ENCODE assay signal across 20 cellular contexts in the genomic region with DNA sequence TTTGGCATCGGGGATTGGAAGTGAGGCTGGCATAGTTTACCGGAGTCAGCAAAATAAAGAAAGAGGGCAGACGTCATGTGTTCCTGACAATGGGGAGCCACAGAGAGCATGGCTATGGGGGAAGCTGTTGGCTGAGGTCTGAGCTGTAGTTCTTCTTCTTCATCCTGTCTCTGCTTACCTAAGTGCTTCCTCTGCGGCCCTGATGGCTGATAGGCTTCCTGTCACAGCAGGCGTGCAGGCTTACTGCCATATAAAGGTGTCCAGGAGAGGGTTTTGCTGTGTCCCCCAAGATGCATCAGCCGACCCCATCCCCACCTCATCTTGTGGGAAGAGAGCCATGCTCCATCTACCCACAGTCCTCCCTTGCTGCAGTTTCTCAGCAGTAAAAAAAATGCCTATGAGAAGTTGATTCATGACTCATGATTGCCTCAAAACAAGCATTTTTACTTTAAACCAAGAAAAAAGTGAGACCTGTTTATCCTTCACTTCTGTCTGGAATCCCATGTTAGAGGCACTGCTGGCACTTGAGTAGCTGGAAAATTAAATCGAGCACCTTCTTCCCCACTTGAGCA.
"Had no signal": no experiment of that assay in that cellular context is flagged by ENCODE, and none has a peak within 500 bp of the region (broad histone marks: within the 10 kb centered on the region; RNA-seq: fewer than 3 reads in every experiment).

No MANE protein-coding gene starts in this region.

- H3K27ac ChIP-seq: adrenal gland, epithelial cell of prostate, gastrocnemius medialis, heart left ventricle, SK-N-MC, upper lobe of left lung had no signal

- H3K27ac Mint-ChIP-seq: activated CD8-positive, alpha-beta memory T cell treated with anti-CD3 and anti-CD28 coated beads, Interleukin-2, amount 10 ng/mL, durations not matched to agents 7 days and 5 days; memory B cell; naive thymus-derived CD8-positive, alpha-beta T cell had no signal

- H3K4me1 ChIP-seq: adrenal gland, gastrocnemius medialis, heart left ventricle, upper lobe of left lung had no signal

- H3K36me3 Mint-ChIP-seq: activated CD8-positive, alpha-beta memory T cell treated with anti-CD3 and anti-CD28 coated beads, Interleukin-2, amount 10 ng/mL, durations not matched to agents 7 days and 5 days; memory B cell; naive thymus-derived CD8-positive, alpha-beta T cell had no signal

- H3K27me3 ChIP-seq: adrenal gland, gastrocnemius medialis, heart left ventricle, upper lobe of left lung had no signal

- H3K4me3 ChIP-seq: adrenal gland, gastrocnemius medialis, heart left ventricle, SK-N-MC, upper lobe of left lung had no signal

- DNase-seq: activated CD4-positive, alpha-beta T cell treated with anti-CD3 and anti-CD28 coated beads, Interleukin-2, amount 50 U/mL, for 4 hours; activated CD4-positive, CD25-positive, alpha-beta regulatory T cell treated with anti-CD3 and anti-CD28 coated beads, Interleukin-2, amount 50 U/mL, for 72 hours; activated CD8-positive, alpha-beta memory T cell treated with anti-CD3 and anti-CD28 coated beads, Interleukin-2, amount 10 ng/mL, durations not matched to agents 7 days and 5 days; activated naive CD4-positive, alpha-beta T cell treated with anti-CD3 and anti-CD28 coated beads, Interleukin-2, amount 50 U/mL, for 16 hours; activated T-cell treated with anti-CD3 and anti-CD28 coated beads, Interleukin-2, amount 50 U/mL, for 1 hour; adrenal gland; central memory CD4-positive, alpha-beta T cell; effector memory CD4-positive, alpha-beta T cell; gastrocnemius medialis; heart left ventricle; naive thymus-derived CD8-positive, alpha-beta T cell; small intestine; stimulated activated CD4-positive, alpha-beta T cell treated with anti-CD3 and anti-CD28 coated beads, Interleukin-4, amount 100 ng/mL, for 24 hours; stimulated activated naive CD4-positive, alpha-beta T cell; T-helper 1 cell; T1000; upper lobe of left lung had no signal

- H3K4me3 Mint-ChIP-seq: activated CD8-positive, alpha-beta memory T cell treated with anti-CD3 and anti-CD28 coated beads, Interleukin-2, amount 10 ng/mL, durations not matched to agents 7 days and 5 days; memory B cell; naive thymus-derived CD8-positive, alpha-beta T cell had no signal

- H3K27me3 Mint-ChIP-seq: activated CD8-positive, alpha-beta memory T cell treated with anti-CD3 and anti-CD28 coated beads, Interleukin-2, amount 10 ng/mL, durations not matched to agents 7 days and 5 days; memory B cell; naive thymus-derived CD8-positive, alpha-beta T cell had no signal

- H3K4me1 Mint-ChIP-seq: activated CD8-positive, alpha-beta memory T cell treated with anti-CD3 and anti-CD28 coated beads, Interleukin-2, amount 10 ng/mL, durations not matched to agents 7 days and 5 days; memory B cell; naive thymus-derived CD8-positive, alpha-beta T cell had no signal

- H3K36me3 ChIP-seq: adrenal gland, gastrocnemius medialis, heart left ventricle, upper lobe of left lung had no signal

- H3K9me3 Mint-ChIP-seq: memory B cell; naive thymus-derived CD8-positive, alpha-beta T cell had no signal

- H3K9me3 ChIP-seq: adrenal gland, gastrocnemius medialis, heart left ventricle, upper lobe of left lung had no signal
